In the genomic region with DNA sequence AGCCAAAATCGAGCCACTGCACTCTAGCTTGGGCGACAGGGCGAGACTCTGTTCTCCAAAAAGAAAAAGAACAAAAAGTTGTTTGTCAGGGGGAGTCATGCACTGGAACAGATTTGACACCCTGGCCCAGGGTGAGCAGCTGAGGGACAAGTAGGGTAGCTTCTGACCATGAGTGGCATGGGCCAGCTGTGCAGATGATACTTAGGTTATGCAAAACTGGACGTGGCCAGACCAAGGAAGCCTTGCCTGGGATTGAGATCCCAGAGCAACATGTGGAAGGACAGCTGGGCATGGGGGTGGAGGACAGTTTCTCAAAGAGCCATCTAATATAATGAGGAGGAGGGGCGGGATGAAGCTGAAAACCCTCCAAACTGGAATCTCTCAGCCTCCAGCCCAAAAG, we compare ENCODE assay signal across 16 cellular contexts. TPM values are rescaled to one million over a fixed set of nuclear protein-coding genes. Genes with fewer than 3 reads are reported as not detected.
DNase-seq lines count a peak whose midpoint lies in the region; ATAC-seq, FAIRE-seq and TF ChIP-seq lines count a peak whose summit lies in the region.
"Had no signal": no experiment of that assay in that cellular context is flagged by ENCODE, and none has a peak within 500 bp of the region (broad histone marks: within the 10 kb centered on the region; RNA-seq: fewer than 3 reads in every experiment).

No MANE protein-coding gene starts in this region.

- DNase-seq in heart left ventricle: no peak
- DNase-seq in left ventricle myocardium superior: no peak
- DNase-seq in HTR-8/SVneo (ENCODE audit: insufficient read length, low spot score): no peak
- no peak for DNase-seq in esophagus muscularis mucosa (ENCODE audit: extremely low spot score)
- no peak for DNase-seq in stimulated activated effector memory CD8-positive, alpha-beta T cell treated with anti-CD3 and anti-CD28 coated beads, Interleukin-12 subunit alpha, Interleukin-12 subunit beta, amount 100 ng/mL, for 72 hours (ENCODE audit: low spot score in 2 of 2)
- DNase-seq in mucosa of gallbladder (ENCODE audit: low spot score): no peak
- DNase-seq in NCI-H2029 treated with DMSO at 0.1 percent for 48 hours (lab: John Stamatoyannopoulos, UW): no peak
- DNase-seq: AML-193; CD4-positive, CD25-positive, alpha-beta regulatory T cell; KG1; NCI-H1092; NCI-H1694 treated with DMSO at 0.1 percent for 48 hours; NCI-H446 treated with DMSO at 0.1 percent for 48 hours; Peyer's patch; SHP77 had no signal

- H3K9me3 ChIP-seq in heart left ventricle: no peaks in the 10 kb centered on the region
- no peaks in the 10 kb centered on the region for H3K9me3 ChIP-seq in esophagus muscularis mucosa
- H3K9me3 ChIP-seq: Peyer's patch had no signal

- WGBS in heart left ventricle, 4 donors: 82 to 90% (median 89%) methylated on average over 5 of the region's 5 CpGs
- WGBS in esophagus muscularis mucosa: 86% methylated on average over 5 of the region's 5 CpGs

- H3K4me1 Mint-ChIP-seq in stimulated activated effector memory CD8-positive, alpha-beta T cell treated with anti-CD3 and anti-CD28 coated beads, Interleukin-12 subunit alpha, Interleukin-12 subunit beta, amount 100 ng/mL, for 72 hours: peaks cover 66% of the 10 kb centered on the region

- peaks cover 55% of the 10 kb centered on the region for H3K36me3 Mint-ChIP-seq in stimulated activated effector memory CD8-positive, alpha-beta T cell treated with anti-CD3 and anti-CD28 coated beads, Interleukin-12 subunit alpha, Interleukin-12 subunit beta, amount 100 ng/mL, for 72 hours

- H3K4me1 ChIP-seq in heart left ventricle (peaks cover 4 to 87% (median 64%) of the 10 kb centered on the region in 12 donors), esophagus muscularis mucosa (peaks cover 74 to 90% (median 88%) of the 10 kb centered on the region in 4 donors)

- intact Hi-C loops in heart left ventricle (cut with DNase I): loop anchor here in 2 of 10 donors (5.0 to 10.0 kb wide), 2 partner anchors 35 to 267 kb away; a partner anchor contains a TSS
- intact Hi-C loops in left ventricle myocardium superior (cut with micrococcal nuclease): no loop called here
- intact Hi-C loops in esophagus muscularis mucosa (cut with DNase I): loop anchor here (5.0 kb wide), 1 partner anchor 35 kb away; a partner anchor contains a TSS

- no peak overlapping the region for H3K4me3 ChIP-seq in heart left ventricle
- no peak overlapping the region for H3K4me3 ChIP-seq in esophagus muscularis mucosa
- H3K4me3 ChIP-seq: Peyer's patch had no signal

- H3K27ac ChIP-seq in heart left ventricle (peak overlapping the region in 7 of 12 donors; percentile 8 to 94 (median 17)), esophagus muscularis mucosa (replicated peaks in 1 of 4) (peak overlapping the region in 3 of 4 donors; percentile 40 to 84 (median 50))

- H3K9me3 Mint-ChIP-seq in stimulated activated effector memory CD8-positive, alpha-beta T cell treated with anti-CD3 and anti-CD28 coated beads, Interleukin-12 subunit alpha, Interleukin-12 subunit beta, amount 100 ng/mL, for 72 hours: peaks cover 3% of the 10 kb centered on the region
- H3K9me3 Mint-ChIP-seq: CD4-positive, CD25-positive, alpha-beta regulatory T cell had no signal

- peak; percentile 78 for FAIRE-seq in HTR-8/SVneo (lab: Jason Lieb, UNC)
- FAIRE-seq: H54 had no signal

- no peaks in the 10 kb centered on the region for H3K27me3 ChIP-seq in heart left ventricle
- no peaks in the 10 kb centered on the region for H3K27me3 ChIP-seq in esophagus muscularis mucosa
- H3K27me3 ChIP-seq: Peyer's patch had no signal

- H3K36me3 ChIP-seq in heart left ventricle (peaks cover 0 to 6% (median 3%) of the 10 kb centered on the region in 9 donors), esophagus muscularis mucosa (peaks cover 0 to 8% (median 2%) of the 10 kb centered on the region in 4 donors)

- peak overlapping the region; percentile 71 for H3K27ac Mint-ChIP-seq in stimulated activated effector memory CD8-positive, alpha-beta T cell treated with anti-CD3 and anti-CD28 coated beads, Interleukin-12 subunit alpha, Interleukin-12 subunit beta, amount 100 ng/mL, for 72 hours

- TF ChIP-seq POLR2A in heart left ventricle (IDR thresholded peaks at IDR 0.05) (no peak), esophagus muscularis mucosa (IDR thresholded peaks at IDR 0.05; ENCODE audit: low read depth) (no peak)

- no peak for TF ChIP-seq CTCF in heart left ventricle (IDR thresholded peaks at IDR 0.05)
- TF ChIP-seq CTCF in esophagus muscularis mucosa (IDR thresholded peaks at IDR 0.05): no peak

- no peak for ATAC-seq in heart left ventricle
- ATAC-seq in left ventricle myocardium superior: no peak
- ATAC-seq in stimulated activated effector memory CD8-positive, alpha-beta T cell treated with anti-CD3 and anti-CD28 coated beads, Interleukin-12 subunit alpha, Interleukin-12 subunit beta, amount 100 ng/mL, for 72 hours: no peak

- no peak overlapping the region for H3K4me3 Mint-ChIP-seq in stimulated activated effector memory CD8-positive, alpha-beta T cell treated with anti-CD3 and anti-CD28 coated beads, Interleukin-12 subunit alpha, Interleukin-12 subunit beta, amount 100 ng/mL, for 72 hours
- H3K4me3 Mint-ChIP-seq: CD4-positive, CD25-positive, alpha-beta regulatory T cell had no signal

- TF ChIP-seq EP300 in esophagus muscularis mucosa (IDR thresholded peaks at IDR 0.05): no peak

RNA-seq across cellular contexts. Expression of a gene that starts 19.6 kb away (rescaled TPM):
- total RNA-seq in heart left ventricle: 10 to 100 TPM; 61.0 to 93.4 (median 66.2) TPM
- 100 to 1,000 TPM in 1 of 2 donors, 10 to 100 TPM in 1; 50.3 to 137 TPM for polyA plus RNA-seq in heart left ventricle
- total RNA-seq in left ventricle myocardium superior: 61.5 TPM
- 10 to 100 TPM; 17.0 to 25.3 (median 18.4) TPM for total RNA-seq in esophagus muscularis mucosa
- 35.3 TPM for total RNA-seq in mucosa of gallbladder

RNA-seq across cellular contexts. Expression of a gene that starts 36.6 kb away (rescaled TPM):
- 10 to 100 TPM in 6 of 9 donors, 1 to 10 TPM in 3; 5.9 to 18.5 (median 14.9) TPM for total RNA-seq in heart left ventricle
- 1 to 10 TPM; 5.2 to 7.1 TPM for polyA plus RNA-seq in heart left ventricle
- 11.2 TPM for total RNA-seq in left ventricle myocardium superior
- 10 to 100 TPM; 13.3 to 33.0 (median 24.8) TPM for total RNA-seq in esophagus muscularis mucosa
- 14.2 TPM for total RNA-seq in mucosa of gallbladder

RNA-seq across cellular contexts. Expression of a gene that starts 49.5 kb away (rescaled TPM):
- total RNA-seq in heart left ventricle: 10 to 100 TPM; 46.7 to 96.1 (median 60.4) TPM
- 10 to 100 TPM; 28.5 to 72.0 TPM for polyA plus RNA-seq in heart left ventricle
- 77.8 TPM for total RNA-seq in left ventricle myocardium superior
- 100 to 1,000 TPM; 156 to 304 (median 185) TPM for total RNA-seq in esophagus muscularis mucosa
- 78.3 TPM for total RNA-seq in mucosa of gallbladder
